Comparison of ENCODE assay signal across 9 cellular contexts in genomic region chr20:50450961-50451752, GRCh38. TPM values are rescaled to one million over a fixed set of nuclear protein-coding genes. Genes with fewer than 3 reads are reported as not detected.
DNase-seq lines count a peak whose midpoint lies in the region; ATAC-seq, FAIRE-seq and TF ChIP-seq lines count a peak whose summit lies in the region.
"Had no signal": no experiment of that assay in that cellular context is flagged by ENCODE, and none has a peak within 500 bp of the region (broad histone marks: within the 10 kb centered on the region; RNA-seq: fewer than 3 reads in every experiment).

No MANE protein-coding gene starts in this region.

- peak; percentile 90 to 91; a peak in 3 of 4 replicates for TF ChIP-seq EP300 in GM12878 (IDR thresholded peaks at IDR 0.05; ENCODE audit: borderline replicate concordance in 1 of 2, control insufficient read depth in 1 of 2, low read depth in 2 of 2, low read length in 2 of 2)

- H3K4me3 ChIP-seq in Jurkat, Clone E6-1 (ENCODE audit: low read length), result peak overlapping the region; percentile 9; the same call in 1 of the 2 replicates
- H3K4me3 ChIP-seq in GM12878, result peak overlapping the region; percentile 57

- H4K20me1 ChIP-seq in GM12878 (ENCODE audit: control insufficient read depth, insufficient read depth), result no peaks in the 10 kb centered on the region

- FAIRE-seq in GM12878 (lab: Jason Lieb, UNC), result peak; percentile 96

- H3K79me2 ChIP-seq in GM12878 (ENCODE audit: control insufficient read depth, insufficient read depth, low read length), result no peaks in the 10 kb centered on the region

- no peaks in the 10 kb centered on the region; the same call in 2 of the 3 replicates for H3K9me3 ChIP-seq in GM12878 (replicated peaks; ENCODE audit: control insufficient read depth, insufficient read depth, low read length)

- no peaks in the 10 kb centered on the region; a peak in 1 of 4 replicates for H3K27me3 ChIP-seq in GM12878 (replicated peaks in 1 of 2; ENCODE audit: control insufficient read depth in 2 of 2, insufficient read depth in 2 of 2, low read length in 1 of 2)

- ATAC-seq in GM21619 (IDR thresholded peaks at IDR 0.05; ENCODE audit: unreplicated experiment) (peak; percentile 74), GM12878 (peak; percentile 87)

- no peak for TF ChIP-seq POLR2A in GM12878 (IDR thresholded peaks at IDR 0.05; ENCODE audit: low read depth, low read length)

- intact Hi-C loops in GM12878 (cut with micrococcal nuclease; ENCODE audit: unreplicated experiment), result loop anchor here (2.0 to 5.0 kb wide), 2 partner anchors 69 to 112 kb away; no protein-coding TSS in a partner anchor

- H3K27ac ChIP-seq in GM12878 (ENCODE audit: control insufficient read depth, insufficient read depth), result no peak overlapping the region
- H3K27ac ChIP-seq: VCaP had no signal

- H2AFZ ChIP-seq in GM12878 (ENCODE audit: control insufficient read depth, low read depth, low read length), result no peak overlapping the region

- SMC1A ChIA-PET in GM12878 (lab: Charles Lee; ENCODE audit: uncharacterized antibody, unreplicated experiment), result no interaction called here

- H3K4me1 ChIP-seq in GM12878 (ENCODE audit: control insufficient read depth, insufficient read depth, low read length), result peaks cover 21% of the 10 kb centered on the region

- no peak for TF ChIP-seq RAD21 in GM12878 (IDR thresholded peaks at IDR 0.05; ENCODE audit: insufficient read depth, low read depth, low read length)

- BruUV-seq in GM12878 (replicated peaks; lab: Mats Ljungman, UMichigan), result no TSS peak

- in situ Hi-C loops in GM13977 (cut with MboI; ENCODE audit: low pct_unique_long_range_greater_than_20kb, low sequenced_read_pairs, unreplicated experiment), result no loop called here
- in situ Hi-C loops in GM12878 (cut with MboI), result no loop called here

- POLR2A ChIA-PET in GM12878 (lab: Charles Lee), result interaction anchor here (0.6 kb wide), 1 partner anchor 245 kb away, joined by 4 read pairs; no protein-coding TSS in a partner anchor

- no peak for TF ChIP-seq CTCF in GM13977 (IDR thresholded peaks at IDR 0.05; ENCODE audit: extremely low read depth, insufficient read depth, missing control alignments)
- no peak for TF ChIP-seq CTCF in GM12878 (IDR thresholded peaks at IDR 0.05 in 2 of 3, conservative IDR thresholded peaks at IDR 0.05 in 1 of 3; ENCODE audit: control insufficient read depth in 2 of 3, extremely low read depth in 1 of 3, insufficient read depth in 1 of 3, low read depth in 3 of 3, low read length in 3 of 3)

- H3K4me2 ChIP-seq in GM12878 (ENCODE audit: control insufficient read depth, insufficient read depth), result peak overlapping the region; percentile 78

- no peaks in the 10 kb centered on the region for H3K36me3 ChIP-seq in GM12878 (ENCODE audit: control insufficient read depth in 2 of 2, insufficient read depth in 2 of 2, low read length in 1 of 2)

- RAD21 ChIA-PET in GM12878 (lab: Charles Lee; ENCODE audit: unreplicated experiment), result interaction anchor here (1.1 to 2.5 kb wide), 2 partner anchors 13 to 269 kb away, joined by 4 to 9 read pairs; no protein-coding TSS in a partner anchor

- no peak overlapping the region for H3K9ac ChIP-seq in GM12878 (ENCODE audit: control insufficient read depth, insufficient read depth, low read length)

- CTCF ChIA-PET in GM12878 (lab: Yijun Ruan, JAX), result interaction anchor here (0.6 to 1.2 kb wide), 2 partner anchors 13 kb away, joined by 3 to 4 read pairs; no protein-coding TSS in a partner anchor

- DNase-seq in GM13977 (ENCODE audit: low spot score), result peak; percentile 68
- DNase-seq in Jurkat, Clone E6-1 (ENCODE audit: low read depth, low spot score), result peak; percentile 86
- peak; percentile 68 for DNase-seq in GM12878 (ENCODE audit: low read depth, low spot score)
- DNase-seq in myocyte (ENCODE audit: low read depth), result peak; percentile 91
- DNase-seq in NCI-H1417 (lab: John Stamatoyannopoulos, UW), result no peak
- no peak for DNase-seq in NCI-H187 treated with DMSO at 0.1 percent for 48 hours (lab: John Stamatoyannopoulos, UW)
- DNase-seq in NCI-H510A (lab: John Stamatoyannopoulos, UW), result no peak

- 8% methylated on average over 19 of the region's 19 CpGs for WGBS in GM12878 (ENCODE audit: insufficient coverage, insufficient replicate concordance, low lambda C conversion rate, missing lambda C conversion rate)

TF ChIP-seq in GM12878, 131 proteins besides CTCF, POLR2A, EP300 and RAD21 (continues in another document):
- TF ChIP-seq BCLAF1 (IDR thresholded peaks at IDR 0.05) (no peak), NFIC (IDR thresholded peaks at IDR 0.05; ENCODE audit: low read depth, low read length) (peak; percentile 59), HCFC1 (IDR thresholded peaks at IDR 0.05; ENCODE audit: low read length) (no peak), EZH2 (IDR thresholded peaks at IDR 0.05; ENCODE audit: borderline replicate concordance, control insufficient read depth, low read depth, low read length) (no peak), TBL1XR1 (IDR thresholded peaks at IDR 0.05; ENCODE audit: low read depth, low read length) (peak; percentile 74; the same call in 1 of the 2 replicates), SREBF2 (IDR thresholded peaks at IDR 0.05; ENCODE audit: low read length) (no peak), HSF1 (IDR thresholded peaks at IDR 0.05; ENCODE audit: low read depth, low read length) (no peak), PAX5 (IDR thresholded peaks at IDR 0.05; ENCODE audit: borderline replicate concordance, low read depth, low read length) (peak; percentile 95), MEF2B (IDR thresholded peaks at IDR 0.05; ENCODE audit: partially characterized antibody, poor library complexity, severe bottlenecking) (peak; percentile 75), SPI1 (IDR thresholded peaks at IDR 0.05; ENCODE audit: borderline replicate concordance, insufficient read depth, low read depth, low read length) (no peak), NR2C1 (IDR thresholded peaks at IDR 0.05) (no peak), STAT3 (IDR thresholded peaks at IDR 0.05; ENCODE audit: low read depth, low read length) (no peak)

RNA-seq across cellular contexts. Expression of gene PTPN1, which starts 59.0 kb away (rescaled TPM):
- 30.3 TPM for polyA plus RNA-seq in Jurkat, Clone E6-1 (2012; ENCODE audit: insufficient read depth, insufficient read length)
- 69.6 and 70.9 TPM in 2 replicates for total RNA-seq in GM12878 (2013; cell fraction: nucleolus; rRNA removed)
- total RNA-seq in GM12878 (2014; rRNA removed), result 61.1 and 66.4 TPM in 2 replicates
- 45.9 and 47.0 TPM in 2 replicates for total RNA-seq in GM12878 (2014; rRNA removed; fragmentation: Illumina TruSeq; extraction: Trizol)
- total RNA-seq in GM12878 (2021), result 72.8 and 74.7 TPM in 2 replicates
- 32.2 TPM for polyA plus RNA-seq in GM12878 (2011; ENCODE audit: low read depth)
- 33.1 and 40.4 TPM in 2 replicates for polyA plus RNA-seq in GM12878 (2011; rRNA removed)
- polyA plus RNA-seq in GM12878 (2011; cell fraction: cytosol; rRNA removed), result 37.7 and 41.0 TPM in 2 replicates
- polyA plus RNA-seq in GM12878 (2011; cell fraction: nucleus; rRNA removed), result 52.3 and 57.0 TPM in 2 replicates
- polyA plus RNA-seq in GM12878 (2012), result 49.6 and 58.1 TPM in 2 replicates
- polyA plus RNA-seq in GM12878 (2014; fragmentation: Illumina TruSeq; extraction: Trizol), result 66.7 and 72.2 TPM in 2 replicates
- polyA plus RNA-seq in GM12878 (2014; fragmentation: Nextera tagmentation; extraction: Ambion mirVana), result 10 to 100 TPM; 15.9 to 20.2 TPM
- 57.6 and 57.8 TPM in 2 replicates for polyA plus RNA-seq in GM12878 (2014; rRNA removed)
- polyA plus RNA-seq in GM12878 (2016; fragmentation: Nextera tagmentation; extraction: Ambion mirVana), result 10 to 100 TPM; 37.7 to 40.8 TPM
- polyA minus RNA-seq in GM12878 (2011; rRNA and poly(A)+ RNA removed), result 29.8 and 31.8 TPM in 2 replicates
- polyA minus RNA-seq in GM12878 (2011; cell fraction: cytosol; rRNA and poly(A)+ RNA removed), result 12.2 and 13.9 TPM in 2 replicates
- polyA minus RNA-seq in GM12878 (2011; cell fraction: nucleus; rRNA and poly(A)+ RNA removed), result 10.9 and 16.2 TPM in 2 replicates
- total RNA-seq in myocyte, result 32.4 and 35.4 TPM in 2 replicates
- 31.6 TPM for polyA plus RNA-seq in myocyte (2012)

Comparison
In these comparisons a context has a peak if more than half of its experiments do, and no peak if none do; other contexts are left out.
1. DNase-seq: peak in GM13977 (single experiment), Jurkat, Clone E6-1 (single experiment), GM12878 (single experiment) and myocyte (single experiment); none in NCI-H1417 (0 of 3), NCI-H187 treated with DMSO at 0.1 percent for 48 hours (single experiment) and NCI-H510A (single experiment).